Comparison of ENCODE assay signal across 23 cellular contexts in the genomic region with DNA sequence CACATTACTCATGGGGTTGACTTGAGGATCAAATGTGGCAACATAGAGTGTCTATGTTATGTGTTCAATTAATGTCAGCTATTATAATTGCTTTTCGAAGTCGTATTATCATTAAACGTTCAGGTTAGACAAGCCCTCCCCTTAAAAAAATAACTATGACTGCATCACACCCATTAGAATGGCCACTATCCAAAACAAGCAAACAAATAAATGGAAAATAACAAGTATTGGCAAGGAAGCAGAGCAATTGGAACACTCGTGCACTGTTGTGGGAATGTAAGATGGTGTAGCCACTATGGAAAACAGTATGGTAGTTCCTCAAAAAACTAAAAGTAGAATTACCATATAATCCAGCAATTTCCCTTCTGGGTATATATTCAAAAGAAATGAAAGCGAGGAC. TPM values are rescaled to one million over a fixed set of nuclear protein-coding genes. Genes with fewer than 3 reads are reported as not detected.
A peak's percentile ranks its signal among the peaks of the same experiment; 100 is the strongest.
DNase-seq lines count a peak whose midpoint lies in the region; FAIRE-seq and TF ChIP-seq lines count a peak whose summit lies in the region.
"Had no signal": no experiment of that assay in that cellular context is flagged by ENCODE, and none has a peak within 500 bp of the region (broad histone marks: within the 10 kb centered on the region; RNA-seq: fewer than 3 reads in every experiment).

No MANE protein-coding gene starts in this region.

- H3K4me3 ChIP-seq in HEK293 (ENCODE audit: low read depth, low read length) (no peak overlapping the region), astrocyte (ENCODE audit: insufficient read depth, low read depth, low read length) (no peak overlapping the region), mammary epithelial cell (replicated peaks in 1 of 3; ENCODE audit: insufficient read depth in 1 of 3, low read depth in 2 of 3, low read length in 3 of 3) (no peak overlapping the region)
- H3K4me3 ChIP-seq: A549; BLaER1 treated with 17β-estradiol and CSF1 and Interleukin-3, amounts not matched to agents 10 nM and 100 nM; GM12878; HAP-1 had no signal

- dilution Hi-C loops in mammary epithelial cell (cut with HindIII; ENCODE audit: low sequenced_read_pairs), result no loop called here

- no peaks in the 10 kb centered on the region for H3K36me3 Mint-ChIP-seq in astrocyte (ENCODE audit: low read depth, unreplicated experiment)
- H3K36me3 Mint-ChIP-seq: CD14-positive monocyte; CD8-positive, alpha-beta memory T cell had no signal

- no peaks in the 10 kb centered on the region for H3K4me1 ChIP-seq in HEK293 (ENCODE audit: control insufficient read depth, insufficient read depth, low read length)
- peaks cover 11% of the 10 kb centered on the region for H3K4me1 ChIP-seq in astrocyte (ENCODE audit: insufficient read depth, low read length)
- peaks cover 17% of the 10 kb centered on the region for H3K4me1 ChIP-seq in mammary epithelial cell (ENCODE audit: insufficient read depth, low read length)
- H3K4me1 ChIP-seq: BE2C, HAP-1 had no signal

- in situ Hi-C loops in mammary epithelial cell (cut with MboI; ENCODE audit: low sequenced_read_pairs in 2 of 2), result no loop called here

- peaks cover 33% of the 10 kb centered on the region for H3K4me1 Mint-ChIP-seq in astrocyte (ENCODE audit: low read depth, unreplicated experiment)
- H3K4me1 Mint-ChIP-seq: CD8-positive, alpha-beta memory T cell had no signal

- 90% methylated on average over 5 of the region's 5 CpGs for WGBS in mammary epithelial cell (ENCODE audit: low coverage, missing lambda C conversion rate)

- peaks cover 7% of the 10 kb centered on the region for H3K27me3 Mint-ChIP-seq in astrocyte (ENCODE audit: low read depth, unreplicated experiment)

- no peaks in the 10 kb centered on the region for H3K9me3 Mint-ChIP-seq in astrocyte (ENCODE audit: unreplicated experiment)
- H3K9me3 Mint-ChIP-seq: CD4-positive, alpha-beta T cell; CD8-positive, alpha-beta memory T cell had no signal

- no peak overlapping the region for H3K9ac ChIP-seq in astrocyte (ENCODE audit: low read length)
- H3K9ac ChIP-seq in mammary epithelial cell (ENCODE audit: insufficient read depth, low read length), result no peak overlapping the region
- H3K9ac ChIP-seq: BLaER1 treated with 17β-estradiol and CSF1 and Interleukin-3, amounts not matched to agents 10 nM and 100 nM had no signal

- H2AFZ ChIP-seq in astrocyte (ENCODE audit: low read depth, low read length) (no peak overlapping the region), mammary epithelial cell (ENCODE audit: low read depth, low read length) (no peak overlapping the region)

- H3K4me2 ChIP-seq in astrocyte (ENCODE audit: low read length) (no peak overlapping the region), mammary epithelial cell (ENCODE audit: insufficient read depth, low read depth, low read length) (no peak overlapping the region)
- H3K4me2 ChIP-seq: A549; BLaER1 treated with 17β-estradiol and CSF1 and Interleukin-3, amounts not matched to agents 10 nM and 100 nM had no signal

- CTCF ChIA-PET in HEK293 (lab: Yijun Ruan, JAX), result no interaction called here
- CTCF ChIA-PET in mammary epithelial cell (lab: Charles Lee; ENCODE audit: low non-redundant PET), result no interaction called here

- DNase-seq in MV-4-11 (lab: John Stamatoyannopoulos, UW), result peak; percentile 35
- DNase-seq in astrocyte (ENCODE audit: low read depth), result no peak
- DNase-seq in mammary epithelial cell, result no peak
- no peak for DNase-seq in OCI-M2 (lab: John Stamatoyannopoulos, UW; ENCODE audit: unreplicated experiment)
- no peak for DNase-seq in T1000 (lab: John Stamatoyannopoulos, UW)
- DNase-seq: 8988T; ACHN; AML-193; BE2C; CD4-positive, alpha-beta T cell; CD8-positive, alpha-beta memory T cell; DMS 273 treated with DMSO at 0.1 percent for 48 hours; DMS79; EL; GDM1; GOT3 had no signal

- H3K27me3 ChIP-seq in astrocyte (ENCODE audit: insufficient read depth, low read length) (peaks cover 4% of the 10 kb centered on the region), mammary epithelial cell (ENCODE audit: insufficient read depth, low read length) (no peaks in the 10 kb centered on the region)
- H3K27me3 ChIP-seq: BE2C; BLaER1 treated with 17β-estradiol and CSF1 and Interleukin-3, amounts not matched to agents 10 nM and 100 nM had no signal

- H3K36me3 ChIP-seq in HEK293 (ENCODE audit: control insufficient read depth in 2 of 2, insufficient read depth in 1 of 2, low read length in 2 of 2) (no peaks in the 10 kb centered on the region), astrocyte (ENCODE audit: insufficient read depth, low read length) (no peaks in the 10 kb centered on the region), mammary epithelial cell (ENCODE audit: insufficient read depth, low read length) (no peaks in the 10 kb centered on the region)
- H3K36me3 ChIP-seq: BE2C; BLaER1 treated with 17β-estradiol and CSF1 and Interleukin-3, amounts not matched to agents 10 nM and 100 nM; HAP-1 had no signal

- no peak overlapping the region for H3K27ac ChIP-seq in HEK293 (ENCODE audit: extremely low read depth, low read depth, low read length)
- no peak overlapping the region for H3K27ac ChIP-seq in astrocyte (ENCODE audit: low read depth, low read length)
- no peak overlapping the region for H3K27ac ChIP-seq in mammary epithelial cell (ENCODE audit: insufficient read depth, low read depth, low read length)
- H3K27ac ChIP-seq: A549; BLaER1 treated with 17β-estradiol and CSF1 and Interleukin-3, amounts not matched to agents 10 nM and 100 nM had no signal

- H3K4me3 Mint-ChIP-seq in astrocyte (ENCODE audit: unreplicated experiment), result no peak overlapping the region
- H3K4me3 Mint-ChIP-seq: CD14-positive monocyte; CD4-positive, alpha-beta T cell; CD8-positive, alpha-beta memory T cell had no signal

- H3K79me2 ChIP-seq in astrocyte (ENCODE audit: insufficient read depth, low read length), result no peaks in the 10 kb centered on the region
- no peaks in the 10 kb centered on the region for H3K79me2 ChIP-seq in mammary epithelial cell (ENCODE audit: insufficient read depth, low read length)

- intact Hi-C loops in mammary epithelial cell (cut with micrococcal nuclease), result loop anchor here (1.0 kb wide), 1 partner anchor 8 kb away; no protein-coding TSS in a partner anchor

- peak; percentile 56 for FAIRE-seq in astrocyte (lab: Jason Lieb, UNC)
- FAIRE-seq: A549, GM12878, H54 had no signal

- TF ChIP-seq CTCF in HEK293 (tag by site-specific recombination; IDR thresholded peaks at IDR 0.05) (no peak), astrocyte (IDR thresholded peaks at IDR 0.05; ENCODE audit: insufficient read depth, low read depth, low read length) (no peak), mammary epithelial cell (conservative IDR thresholded peaks at IDR 0.05 in 1 of 2, IDR thresholded peaks at IDR 0.05 in 1 of 2; ENCODE audit: extremely low read depth in 1 of 2, insufficient read depth in 1 of 2, low read depth in 1 of 2, low read length in 2 of 2) (no peak)

- H3K27ac Mint-ChIP-seq in astrocyte (ENCODE audit: unreplicated experiment), result no peak overlapping the region
- H3K27ac Mint-ChIP-seq: CD14-positive monocyte; CD4-positive, alpha-beta T cell; CD8-positive, alpha-beta memory T cell had no signal

- BruUV-seq in mammary epithelial cell (replicated peaks; lab: Mats Ljungman, UMichigan), result no TSS peak

- H4K20me1 ChIP-seq in astrocyte (ENCODE audit: insufficient read depth, low read length), result no peaks in the 10 kb centered on the region
- no peaks in the 10 kb centered on the region for H4K20me1 ChIP-seq in mammary epithelial cell (ENCODE audit: insufficient read depth, low read length)
- H4K20me1 ChIP-seq: BLaER1 treated with 17β-estradiol and CSF1 and Interleukin-3, amounts not matched to agents 10 nM and 100 nM had no signal

- H3K9me3 ChIP-seq in HEK293 (ENCODE audit: control insufficient read depth, insufficient read depth, low read depth, low read length) (no peaks in the 10 kb centered on the region), astrocyte (ENCODE audit: insufficient read depth, low read depth, low read length) (no peaks in the 10 kb centered on the region), mammary epithelial cell (replicated peaks; ENCODE audit: insufficient read depth, low read length) (no peaks in the 10 kb centered on the region)
- H3K9me3 ChIP-seq: A549, BE2C, HAP-1 had no signal

- POLR2A ChIA-PET in HEK293 (lab: Yijun Ruan, JAX), result no interaction called here

TF ChIP-seq in HEK293, 187 proteins besides CTCF, POLR2A, EP300 and RAD21:
- TF ChIP-seq KLF1 (tag by site-specific recombination; IDR thresholded peaks at IDR 0.05) (0 out of 2 replicates have a peak, but pooled peaks have one; percentile 24), TCF7L2 (IDR thresholded peaks at IDR 0.05; ENCODE audit: borderline replicate concordance, low read depth, low read length) (no peak)

RNA-seq across cellular contexts. Expression of gene CTIF, which starts 10.0 kb away (rescaled TPM):
- total RNA-seq in astrocyte (93.6 and 101 TPM in 2 replicates), mammary epithelial cell (10 to 100 TPM; 68.8 to 70.8 TPM)
- 13.8 TPM for polyA plus RNA-seq in mammary epithelial cell
- 37.5 TPM for polyA minus RNA-seq in mammary epithelial cell
